ENCODE assay signal across 1 cellular context in genomic region chr11:42947405-42947804, GRCh38.
TF ChIP-seq lines count a peak whose summit lies in the region.

No MANE protein-coding gene starts in this region.

TF ChIP-seq in H1, 55 proteins besides CTCF, POLR2A, EP300 and RAD21 (continued from another document):
- no peak for TF ChIP-seq RNF2 (IDR thresholded peaks at IDR 0.05; ENCODE audit: borderline replicate concordance, low read depth, low read length, missing control alignments, poor library complexity, severe bottlenecking)
- TF ChIP-seq CHD2 (IDR thresholded peaks at IDR 0.05; ENCODE audit: low read length) = no peak
- TF ChIP-seq POU5F1 (IDR thresholded peaks at IDR 0.05; ENCODE audit: low read depth, low read length) = no peak
- TF ChIP-seq EGR1 (IDR thresholded peaks at IDR 0.05; ENCODE audit: borderline replicate concordance, low read depth, low read length) = no peak
- TF ChIP-seq CTBP2 (IDR thresholded peaks at IDR 0.05; ENCODE audit: borderline replicate concordance, insufficient read depth, insufficient read length, low read length) = no peak
- no peak for TF ChIP-seq RXRA (IDR thresholded peaks at IDR 0.05; ENCODE audit: insufficient read depth, low read depth, low read length)
- TF ChIP-seq HDAC2 (IDR thresholded peaks at IDR 0.05; ENCODE audit: borderline replicate concordance in 1 of 2, low read depth in 2 of 2, low read length in 2 of 2) = no peak
- no peak for TF ChIP-seq GTF2F1 (IDR thresholded peaks at IDR 0.05; ENCODE audit: borderline replicate concordance, low read depth, low read length)
